10 cellular contexts compared by ENCODE assay signal in the genomic region with DNA sequence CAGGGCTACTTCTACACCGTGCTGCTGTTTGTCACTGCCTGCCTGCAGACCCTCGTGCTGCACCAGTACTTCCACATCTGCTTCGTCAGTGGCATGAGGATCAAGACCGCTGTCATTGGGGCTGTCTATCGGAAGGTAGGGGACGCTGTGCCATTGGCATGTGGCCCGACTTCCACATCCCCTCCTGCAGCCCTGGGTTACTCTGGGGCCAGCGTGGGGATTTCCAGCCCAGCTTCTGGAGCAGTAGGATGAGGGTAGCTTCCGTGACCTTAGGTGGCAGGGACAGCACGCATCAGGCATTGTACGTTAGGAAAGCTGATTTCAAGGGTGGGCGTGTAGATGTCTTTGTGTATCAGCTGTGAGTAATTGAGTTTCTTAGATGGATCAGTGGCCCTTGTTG.
DNase-seq lines count a peak whose midpoint lies in the region; TF ChIP-seq lines count a peak whose summit lies in the region.
"Had no signal": no experiment of that assay in that cellular context is flagged by ENCODE, and none has a peak within 500 bp of the region (broad histone marks: within the 10 kb centered on the region; RNA-seq: fewer than 3 reads in every experiment).

No MANE protein-coding gene starts in this region.

- TF ChIP-seq CTCF in glutamatergic neuron (IDR thresholded peaks at IDR 0.05; ENCODE audit: partially characterized antibody, unreplicated experiment), result peak; percentile 60
- TF ChIP-seq CTCF in GM10248 (IDR thresholded peaks at IDR 0.05; ENCODE audit: control extremely low read depth, extremely low read depth, low read depth, missing control alignments), result no peak

- peaks cover 8% of the 10 kb centered on the region for H3K79me2 ChIP-seq in ACC112 (ENCODE audit: control insufficient read depth, insufficient read depth, low read length, unreplicated experiment)

- H3K27me3 Mint-ChIP-seq in glutamatergic neuron (ENCODE audit: unreplicated experiment), result peaks cover 6% of the 10 kb centered on the region

- peak overlapping the region; percentile 28 for H3K27ac Mint-ChIP-seq in glutamatergic neuron (ENCODE audit: unreplicated experiment)

- H3K27ac ChIP-seq in ACC112 (ENCODE audit: low read depth, low read length), result peak overlapping the region; percentile 5; the same call in 1 of the 2 replicates
- peak overlapping the region; percentile 3; the same call in 1 of the 2 replicates for H3K27ac ChIP-seq in SJSA1

- H2AFZ ChIP-seq in ACC112 (ENCODE audit: low read length, unreplicated experiment), result no peak overlapping the region

- no peaks in the 10 kb centered on the region for H3K27me3 ChIP-seq in ACC112 (ENCODE audit: insufficient read depth, low read length)
- no peaks in the 10 kb centered on the region for H3K27me3 ChIP-seq in SJSA1 (replicated peaks)

- H3K9me3 ChIP-seq in SJSA1 (replicated peaks), result no peaks in the 10 kb centered on the region

- peak; percentile 51 for DNase-seq in ELF-1 (ENCODE audit: low read depth, low spot score)
- DNase-seq in SJSA1 (ENCODE audit: low read depth in 1 of 2, low spot score in 2 of 2), result peak; percentile 55 to 77
- DNase-seq in glutamatergic neuron, result peak; percentile 48
- DNase-seq in NCI-H2171 (lab: John Stamatoyannopoulos, UW), result no peak
- no peak for DNase-seq in GM19238 (ENCODE audit: insufficient read length, low spot score)
- no peak for DNase-seq in GM10248 (ENCODE audit: extremely low spot score)
- no peak for DNase-seq in hippocampal formation (lab: John Stamatoyannopoulos, UW)
- DNase-seq: mesendoderm, NCI-H2081 had no signal

- peaks cover 10% of the 10 kb centered on the region for H3K36me3 Mint-ChIP-seq in glutamatergic neuron (ENCODE audit: unreplicated experiment)

- H3K36me3 ChIP-seq in ACC112 (ENCODE audit: insufficient read depth, low read length) (peaks cover 44% of the 10 kb centered on the region), SJSA1 (peaks cover 79% of the 10 kb centered on the region)

- POLR2A ChIA-PET in GM10248 (lab: Yijun Ruan, JAX), result no interaction called here

- H3K4me3 ChIP-seq in ACC112 (ENCODE audit: low read depth, low read length) (no peak overlapping the region), SJSA1 (no peak overlapping the region)

- H3K4me3 Mint-ChIP-seq in glutamatergic neuron (ENCODE audit: unreplicated experiment), result no peak overlapping the region

- H3K9me3 Mint-ChIP-seq in glutamatergic neuron (ENCODE audit: unreplicated experiment), result no peaks in the 10 kb centered on the region

- H3K4me1 ChIP-seq in ACC112 (ENCODE audit: control insufficient read depth, insufficient read depth, low read length, unreplicated experiment), result peaks cover 24% of the 10 kb centered on the region
- H3K4me1 ChIP-seq in SJSA1 (replicated peaks), result peaks cover 29% of the 10 kb centered on the region

- H3K4me1 Mint-ChIP-seq in glutamatergic neuron (ENCODE audit: low read depth, unreplicated experiment), result peaks cover 4% of the 10 kb centered on the region

- CTCF ChIA-PET in GM10248 (lab: Yijun Ruan, JAX), result interaction anchor here (1.1 to 2.5 kb wide), 4 partner anchors 13 to 19 kb away, joined by 3 to 9 read pairs (median 6); no protein-coding TSS in a partner anchor

Comparison
In these comparisons a context has a peak if more than half of its experiments do, and no peak if none do; other contexts are left out.
1. DNase-seq: peak in ELF-1 (single experiment), SJSA1 (2 of 2) and glutamatergic neuron (single experiment); none in NCI-H2171 (single experiment), GM19238 (single experiment), GM10248 (single experiment) and hippocampal formation (0 of 2).